Comparison of ENCODE assay signal across 16 cellular contexts in the genomic region with DNA sequence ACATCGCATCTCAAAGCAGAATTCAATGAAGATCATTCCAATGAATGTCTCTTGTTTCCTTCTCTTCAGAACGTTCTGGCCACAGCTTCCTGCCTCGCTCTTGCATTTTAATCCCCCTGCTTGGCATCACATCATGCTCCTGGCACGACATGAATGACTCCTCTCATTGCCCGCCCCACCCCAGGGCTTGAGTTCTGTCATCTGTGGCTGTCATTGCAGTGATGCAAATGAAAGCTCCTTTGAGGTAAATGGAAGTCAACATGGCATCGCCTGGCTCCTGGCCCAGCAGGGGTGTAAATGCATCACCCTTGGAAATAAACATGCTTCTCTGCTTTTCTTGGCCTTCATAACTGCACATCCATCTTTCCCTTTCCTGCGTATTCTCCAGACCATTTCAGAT. TPM values are rescaled to one million over a fixed set of nuclear protein-coding genes. Genes with fewer than 3 reads are reported as not detected.
DNase-seq lines count a peak whose midpoint lies in the region; ATAC-seq and TF ChIP-seq lines count a peak whose summit lies in the region.
"Had no signal": no experiment of that assay in that cellular context is flagged by ENCODE, and none has a peak within 500 bp of the region (broad histone marks: within the 10 kb centered on the region; RNA-seq: fewer than 3 reads in every experiment).

No MANE protein-coding gene starts in this region.

- no peak overlapping the region for H3K4me2 ChIP-seq in OCI-LY3 (ENCODE audit: low read length)

- no peaks in the 10 kb centered on the region for H4K20me1 ChIP-seq in OCI-LY3 (ENCODE audit: insufficient read depth, low read length)

- 75% methylated on average over 7 of the region's 7 CpGs for WGBS in heart right ventricle, 2 donors

- DNase-seq in LHCN-M2 (ENCODE audit: low read depth) (peak; percentile 4), epithelial cell of esophagus (ENCODE audit: low read depth) (peak; percentile 77), pons (ENCODE audit: low spot score) (peak; percentile 96), heart right ventricle (no peak), OCI-M2 (lab: John Stamatoyannopoulos, UW; ENCODE audit: unreplicated experiment) (no peak)
- DNase-seq: activated CD4-positive, alpha-beta T cell treated with anti-CD3 and anti-CD28 coated beads for 1 hour; activated T-cell treated with anti-CD3 and anti-CD28 coated beads, Interleukin-2, amount 50 U/mL, for 48 hours; CD4-positive, alpha-beta T cell; kidney glomerular epithelial cell; NCI-H1436 treated with DMSO at 0.1 percent for 48 hours had no signal

- no peak overlapping the region for H3K27ac ChIP-seq in OCI-LY3 (ENCODE audit: low read length)
- H3K27ac ChIP-seq in heart right ventricle = no peak overlapping the region
- H3K27ac ChIP-seq: gastroesophageal sphincter had no signal

- ATAC-seq in heart right ventricle (no peak), HG03097 (IDR thresholded peaks at IDR 0.05; ENCODE audit: low FRiP score, unreplicated experiment) (no peak)
- ATAC-seq: gastroesophageal sphincter had no signal

- no peaks in the 10 kb centered on the region for H3K79me2 ChIP-seq in OCI-LY3 (ENCODE audit: low read length)

- H3K4me1 ChIP-seq in OCI-LY3 (ENCODE audit: low read length) (no peaks in the 10 kb centered on the region), heart right ventricle (peaks cover 0 to 5% (median 0%) of the 10 kb centered on the region in 9 donors)
- H3K4me1 ChIP-seq: gastroesophageal sphincter had no signal

- intact Hi-C loops in heart right ventricle (cut with DNase I) = no loop called here

- H3K4me3 ChIP-seq in OCI-LY3 (ENCODE audit: low read length) (no peak overlapping the region), epithelial cell of esophagus (ENCODE audit: low read length) (no peak overlapping the region), heart right ventricle (no peak overlapping the region)
- H3K4me3 ChIP-seq: gastroesophageal sphincter, skin epidermis had no signal

- H3K36me3 ChIP-seq in OCI-LY3 (replicated peaks; ENCODE audit: low read depth, low read length) = no peaks in the 10 kb centered on the region
- no peaks in the 10 kb centered on the region for H3K36me3 ChIP-seq in heart right ventricle
- H3K36me3 ChIP-seq: gastroesophageal sphincter had no signal

- H3K9me3 ChIP-seq in OCI-LY3 (ENCODE audit: insufficient read depth, low read length) (no peaks in the 10 kb centered on the region), heart right ventricle (no peaks in the 10 kb centered on the region)
- H3K9me3 ChIP-seq: gastroesophageal sphincter had no signal

- TF ChIP-seq CTCF in OCI-LY3 (IDR thresholded peaks at IDR 0.05; ENCODE audit: low read depth, low read length) (no peak), epithelial cell of esophagus (IDR thresholded peaks at IDR 0.05; ENCODE audit: insufficient read depth, low read depth, low read length, missing control alignments) (no peak), heart right ventricle (IDR thresholded peaks at IDR 0.05) (no peak)

- peak overlapping the region; percentile 56 for H2AFZ ChIP-seq in OCI-LY3 (ENCODE audit: low read depth, low read length)

- H3K9ac ChIP-seq in OCI-LY3 (ENCODE audit: low read length) = no peak overlapping the region

- H3K27me3 ChIP-seq in OCI-LY3 (ENCODE audit: low read depth, low read length) (peaks cover 47% of the 10 kb centered on the region), heart right ventricle (peaks cover 0 to 5% (median 0%) of the 10 kb centered on the region in 7 donors)
- H3K27me3 ChIP-seq: gastroesophageal sphincter had no signal

RNA-seq across cellular contexts. Expression of a gene that starts 48.6 kb away (rescaled TPM):
- not detected in 2 replicates for total RNA-seq in LHCN-M2 (2014; rRNA removed)
- polyA plus RNA-seq in LHCN-M2 (2012) = not detected
- under 1 TPM in 1 of 10 donors, not detected in 9; 0.11 TPM for total RNA-seq in heart right ventricle
- polyA plus RNA-seq in heart right ventricle = under 1 TPM in 1 of 2 donors, not detected in 1; 0.07 TPM
- total RNA-seq: CD4-positive, alpha-beta T cell; dermis microvascular lymphatic vessel endothelial cell; OCI-LY7 had no signal

Comparison
In these comparisons a context has a peak if more than half of its experiments do, and no peak if none do; other contexts are left out.
1. DNase-seq: peak in LHCN-M2 (single experiment), epithelial cell of esophagus (single experiment) and pons (single experiment); none in heart right ventricle (0 of 2) and OCI-M2 (single experiment).